ENCODE assay signal across 8 cellular contexts in genomic region chrX:119234931-119235555, GRCh38. TPM values are rescaled to one million over a fixed set of nuclear protein-coding genes. Genes with fewer than 3 reads are reported as not detected.
A peak's percentile ranks its signal among the peaks of the same experiment; 100 is the strongest.
DNase-seq lines count a peak whose midpoint lies in the region; ATAC-seq and TF ChIP-seq lines count a peak whose summit lies in the region.
"Had no signal": no experiment of that assay in that cellular context is flagged by ENCODE, and none has a peak within 500 bp of the region (broad histone marks: within the 10 kb centered on the region; RNA-seq: fewer than 3 reads in every experiment).

No MANE protein-coding gene starts in this region.

- H3K27me3 ChIP-seq in HCT116 (ENCODE audit: insufficient read depth, low read length) (no peaks in the 10 kb centered on the region), cardiac muscle cell (no peaks in the 10 kb centered on the region), sigmoid colon (no peaks in the 10 kb centered on the region)

- H3K27ac ChIP-seq in HCT116 (ENCODE audit: low read depth, low read length): no peak overlapping the region
- peak overlapping the region; percentile 64 for H3K27ac ChIP-seq in cardiac muscle cell
- peak overlapping the region; percentile 81 to 90 (median 88) for H3K27ac ChIP-seq in sigmoid colon

- no peak for TF ChIP-seq CTCF in HCT116 (IDR thresholded peaks at IDR 0.05 in 2 of 3, conservative IDR thresholded peaks at IDR 0.05 in 1 of 3; ENCODE audit: borderline replicate concordance in 1 of 3, insufficient read depth in 1 of 3, low read depth in 2 of 3, low read length in 2 of 3)
- no peak for TF ChIP-seq CTCF in activated CD8-positive, alpha-beta T cell treated with anti-CD3 and anti-CD28 coated beads for 36 hours (IDR thresholded peaks at IDR 0.05)
- TF ChIP-seq CTCF in cardiac muscle cell (IDR thresholded peaks at IDR 0.05; ENCODE audit: low read depth, low read length): no peak
- TF ChIP-seq CTCF in sigmoid colon (IDR thresholded peaks at IDR 0.05): no peak
- no peak for TF ChIP-seq CTCF in GM20000 (IDR thresholded peaks at IDR 0.05; ENCODE audit: extremely low read depth, missing control alignments)

- CTCF ChIA-PET in HCT116 (lab: Charles Lee): no interaction called here
- CTCF ChIA-PET in activated CD8-positive, alpha-beta T cell treated with anti-CD3 and anti-CD28 coated beads for 36 hours (lab: Charles Lee): no interaction called here

- H3K27me3 Mint-ChIP-seq in activated CD8-positive, alpha-beta T cell treated with anti-CD3 and anti-CD28 coated beads for 36 hours: peaks cover 3% of the 10 kb centered on the region

- H3K4me1 Mint-ChIP-seq in activated CD8-positive, alpha-beta T cell treated with anti-CD3 and anti-CD28 coated beads for 36 hours (ENCODE audit: low read depth): peaks cover 23% of the 10 kb centered on the region

- no peak overlapping the region for H3K27ac Mint-ChIP-seq in activated CD8-positive, alpha-beta T cell treated with anti-CD3 and anti-CD28 coated beads for 36 hours

- H4K20me1 ChIP-seq in HCT116 (ENCODE audit: insufficient read depth): no peaks in the 10 kb centered on the region

- H3K9ac ChIP-seq in HCT116 (ENCODE audit: low read length): no peak overlapping the region

- H2AFZ ChIP-seq in HCT116 (ENCODE audit: low read depth, low read length, poor library complexity, severe bottlenecking): no peak overlapping the region

- H3K4me3 ChIP-seq in HCT116 (replicated peaks in 1 of 2; ENCODE audit: low read depth in 1 of 2, low read length in 2 of 2): no peak overlapping the region
- no peak overlapping the region for H3K4me3 ChIP-seq in cardiac muscle cell
- peak overlapping the region in 3 of 4 donors; percentile 71 to 81 (median 73) for H3K4me3 ChIP-seq in sigmoid colon

- DNase-seq in HCT116 (ENCODE audit: low read depth, low spot score) (no peak), cardiac muscle cell (ENCODE audit: low read depth in 1 of 2, low spot score in 1 of 2) (peak; percentile 5 to 41), sigmoid colon (no peak), AG08395 (ENCODE audit: low spot score) (no peak), GM20000 (ENCODE audit: low spot score) (no peak)
- no peak for DNase-seq in activated CD8-positive, alpha-beta T cell treated with anti-CD3 and anti-CD28 coated beads for 36 hours
- DNase-seq: NCI-H524 treated with DMSO at 0.1 percent for 48 hours had no signal

- TF ChIP-seq RAD21 in HCT116 (IDR thresholded peaks at IDR 0.05; ENCODE audit: low read depth): no peak

- H3K4me3 Mint-ChIP-seq in activated CD8-positive, alpha-beta T cell treated with anti-CD3 and anti-CD28 coated beads for 36 hours: peak overlapping the region; percentile 90

- no peaks in the 10 kb centered on the region for H3K9me3 Mint-ChIP-seq in activated CD8-positive, alpha-beta T cell treated with anti-CD3 and anti-CD28 coated beads for 36 hours

- no peak for TF ChIP-seq EP300 in sigmoid colon (IDR thresholded peaks at IDR 0.05)

- TF ChIP-seq POLR2A in HCT116 (IDR thresholded peaks at IDR 0.05; ENCODE audit: borderline replicate concordance, extremely low read depth, insufficient read depth, insufficient read length): no peak
- no peak for TF ChIP-seq POLR2A in sigmoid colon (IDR thresholded peaks at IDR 0.05)

- H3K36me3 ChIP-seq in HCT116 (ENCODE audit: control insufficient read depth in 1 of 2, insufficient read depth in 2 of 2, low read length in 2 of 2) (no peaks in the 10 kb centered on the region), cardiac muscle cell (no peaks in the 10 kb centered on the region), sigmoid colon (no peaks in the 10 kb centered on the region)

- peaks cover 34% of the 10 kb centered on the region for H3K79me2 ChIP-seq in HCT116 (ENCODE audit: insufficient read depth, low read length)

- ATAC-seq in HCT116 (no peak), GM18861 (IDR thresholded peaks at IDR 0.05; ENCODE audit: unreplicated experiment) (no peak)
- no peak for ATAC-seq in activated CD8-positive, alpha-beta T cell treated with anti-CD3 and anti-CD28 coated beads for 36 hours

- H3K4me1 ChIP-seq in HCT116 (ENCODE audit: control insufficient read depth in 1 of 2, insufficient read depth in 2 of 2, low read length in 2 of 2) (peaks cover 0 to 14% of the 10 kb centered on the region in 2 experiments; a peak in 2 of 4 replicates), cardiac muscle cell (ENCODE audit: low read depth) (no peaks in the 10 kb centered on the region), sigmoid colon (peaks cover 0 to 14% (median 5%) of the 10 kb centered on the region in 4 donors)

- RAD21 ChIA-PET in HCT116 (lab: Charles Lee; ENCODE audit: low non-redundant PET in 1 of 2, low total read pairs in 2 of 2, uncharacterized antibody in 2 of 2, unreplicated experiment in 2 of 2): no interaction called here

- intact Hi-C loops in HCT116 (cut with micrococcal nuclease) (no loop called here), sigmoid colon (cut with DNase I) (loop anchor here (5.0 to 10.0 kb wide), 4 partner anchors 162 to 890 kb away; partner anchors contain the start of genes DOCK11, SLC25A43, SLC25A5 and WDR44)
- intact Hi-C loops in activated CD8-positive, alpha-beta T cell treated with anti-CD3 and anti-CD28 coated beads for 36 hours (cut with micrococcal nuclease): no loop called here

- H3K36me3 Mint-ChIP-seq in activated CD8-positive, alpha-beta T cell treated with anti-CD3 and anti-CD28 coated beads for 36 hours (ENCODE audit: low read depth): peaks cover 13% of the 10 kb centered on the region

- WGBS in sigmoid colon, 2 donors: 82 to 90% methylated on average over 10 of the region's 10 CpGs

- no peaks in the 10 kb centered on the region for H3K9me2 ChIP-seq in HCT116 (ENCODE audit: insufficient read depth)

- H3K4me2 ChIP-seq in HCT116 (ENCODE audit: low read length): peak overlapping the region; percentile 80; the same call in 1 of the 2 replicates

- no TSS peak for BruUV-seq in HCT116 (replicated peaks; lab: Mats Ljungman, UMichigan)

- POLR2A ChIA-PET in HCT116 (lab: Charles Lee): no interaction called here
- POLR2A ChIA-PET in activated CD8-positive, alpha-beta T cell treated with anti-CD3 and anti-CD28 coated beads for 36 hours (lab: Charles Lee): interaction anchor here (0.7 kb wide), 1 partner anchor 901 kb away, joined by 4 read pairs; no protein-coding TSS in a partner anchor

- H3K9me3 ChIP-seq in HCT116 (ENCODE audit: control insufficient read depth in 1 of 2, insufficient read depth in 1 of 2, low read depth in 1 of 2, low read length in 2 of 2): no peaks in the 10 kb centered on the region
- peaks cover 3% of the 10 kb centered on the region for H3K9me3 ChIP-seq in cardiac muscle cell (ENCODE audit: low read depth)
- H3K9me3 ChIP-seq in sigmoid colon: no peaks in the 10 kb centered on the region

TF ChIP-seq in HCT116, 20 proteins besides CTCF, POLR2A, EP300 and RAD21:
- TF ChIP-seq TCF7L2 (IDR thresholded peaks at IDR 0.05; ENCODE audit: borderline replicate concordance, extremely low read depth, insufficient read depth, insufficient read length) (no peak), ATF3 (IDR thresholded peaks at IDR 0.05) (no peak), CEBPB (IDR thresholded peaks at IDR 0.05; ENCODE audit: low read depth) (no peak), CBX3 (IDR thresholded peaks at IDR 0.05; ENCODE audit: low read depth) (no peak), EZH2phosphoT487 (IDR thresholded peaks at IDR 0.05; ENCODE audit: borderline replicate concordance) (no peak), POLR2AphosphoS5 (IDR thresholded peaks at IDR 0.05; ENCODE audit: low read depth, low read length) (no peak), ZNF274 (IDR thresholded peaks at IDR 0.05; ENCODE audit: low read depth, low read length) (no peak), SRF (IDR thresholded peaks at IDR 0.05; ENCODE audit: low read depth) (no peak), ELF1 (IDR thresholded peaks at IDR 0.05; ENCODE audit: borderline replicate concordance, low read depth) (no peak), EGR1 (IDR thresholded peaks at IDR 0.05; ENCODE audit: low read depth) (no peak), SIN3A (IDR thresholded peaks at IDR 0.05; ENCODE audit: low read depth) (no peak)

RNA-seq across cellular contexts. Expression of gene PGRMC1, which starts 1.0 kb away (rescaled TPM):
- 81.6 TPM for total RNA-seq in HCT116 (2021; ENCODE audit: unreplicated experiment)
- polyA plus RNA-seq in HCT116 (2012): 45.0 and 55.5 TPM in 2 replicates
- 10 to 100 TPM; 36.8 to 37.1 TPM for total RNA-seq in activated CD8-positive, alpha-beta T cell treated with anti-CD3 and anti-CD28 coated beads for 36 hours
- 156 and 171 TPM in 2 replicates for total RNA-seq in cardiac muscle cell
- polyA plus RNA-seq in cardiac muscle cell: 121 and 147 TPM in 2 replicates
- total RNA-seq in sigmoid colon: 100 to 1,000 TPM; 104 to 159 (median 132) TPM
- 10 to 100 TPM; 33.0 to 88.0 (median 39.3) TPM for polyA plus RNA-seq in sigmoid colon

Comparison
In these comparisons a context has a peak if more than half of its experiments do, and no peak if none do; other contexts are left out.
1. DNase-seq: peak in cardiac muscle cell (2 of 2); none in HCT116 (single experiment), activated CD8-positive, alpha-beta T cell treated with anti-CD3 and anti-CD28 coated beads for 36 hours (single experiment), sigmoid colon (single experiment), AG08395 (single experiment) and GM20000 (single experiment).
2. H3K4me3 ChIP-seq: peak in sigmoid colon (3 of 4); none in HCT116 (0 of 2) and cardiac muscle cell (single experiment).